Comparison of ENCODE assay signal across 1 cellular context in the genomic region with DNA sequence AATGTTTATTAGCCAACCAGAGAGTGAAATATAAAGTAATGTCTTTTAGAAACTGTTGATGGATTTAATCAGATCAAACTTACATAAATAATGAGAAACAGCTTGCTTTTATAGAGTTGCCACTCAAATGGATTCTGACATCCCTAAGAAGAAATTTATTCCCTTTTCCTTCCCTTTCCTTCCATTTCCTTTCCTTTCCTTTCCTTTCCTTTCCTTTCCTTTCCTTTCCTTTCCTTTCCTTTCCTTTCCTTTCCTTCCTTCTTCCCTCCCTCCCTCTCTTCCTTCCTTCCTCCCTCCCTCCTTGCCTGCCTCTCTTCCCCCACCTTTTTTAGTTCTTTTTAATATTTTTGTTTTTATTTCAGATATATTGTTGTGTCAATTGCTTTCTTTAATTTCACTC.
TF ChIP-seq lines count a peak whose summit lies in the region.

No MANE protein-coding gene starts in this region.

TF ChIP-seq in HepG2, 621 proteins besides CTCF, POLR2A, EP300 and RAD21:
- TF ChIP-seq TMF1 (CRISPR knock-in tag; IDR thresholded peaks at IDR 0.05; ENCODE audit: low read depth) (no peak), SRSF9 (IDR thresholded peaks at IDR 0.05; ENCODE audit: borderline replicate concordance, insufficient read depth, low read depth, low read length, poor library complexity, severe bottlenecking) (peak; percentile 73), ZSCAN25 (CRISPR knock-in tag; IDR thresholded peaks at IDR 0.05) (no peak)
